1 cellular context compared by ENCODE assay signal in genomic region chr1:25620701-25621350, GRCh38.
TF ChIP-seq lines count a peak whose summit lies in the region.

No MANE protein-coding gene starts in this region.

TF ChIP-seq in HEK293, 187 proteins besides CTCF, POLR2A, EP300 and RAD21:
- TF ChIP-seq, protein P1, sequence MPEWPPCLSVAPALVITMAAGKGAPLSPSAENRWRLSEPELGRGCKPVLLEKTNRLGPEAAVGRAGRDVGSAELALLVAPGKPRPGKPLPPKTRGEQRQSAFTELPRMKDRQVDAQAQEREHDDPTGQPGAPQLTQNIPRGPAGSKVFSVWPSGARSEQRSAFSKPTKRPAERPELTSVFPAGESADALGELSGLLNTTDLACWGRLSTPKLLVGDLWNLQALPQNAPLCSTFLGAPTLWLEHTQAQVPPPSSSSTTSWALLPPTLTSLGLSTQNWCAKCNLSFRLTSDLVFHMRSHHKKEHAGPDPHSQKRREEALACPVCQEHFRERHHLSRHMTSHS (tag by site-specific recombination; IDR thresholded peaks at IDR 0.05): no peak
- TF ChIP-seq ZNF292 (tag by site-specific recombination; IDR thresholded peaks at IDR 0.05; ENCODE audit: borderline replicate concordance, low read depth): no peak
- peak; percentile 82 for TF ChIP-seq ZNF449 (tag by site-specific recombination; IDR thresholded peaks at IDR 0.05)
- TF ChIP-seq, protein P2, sequence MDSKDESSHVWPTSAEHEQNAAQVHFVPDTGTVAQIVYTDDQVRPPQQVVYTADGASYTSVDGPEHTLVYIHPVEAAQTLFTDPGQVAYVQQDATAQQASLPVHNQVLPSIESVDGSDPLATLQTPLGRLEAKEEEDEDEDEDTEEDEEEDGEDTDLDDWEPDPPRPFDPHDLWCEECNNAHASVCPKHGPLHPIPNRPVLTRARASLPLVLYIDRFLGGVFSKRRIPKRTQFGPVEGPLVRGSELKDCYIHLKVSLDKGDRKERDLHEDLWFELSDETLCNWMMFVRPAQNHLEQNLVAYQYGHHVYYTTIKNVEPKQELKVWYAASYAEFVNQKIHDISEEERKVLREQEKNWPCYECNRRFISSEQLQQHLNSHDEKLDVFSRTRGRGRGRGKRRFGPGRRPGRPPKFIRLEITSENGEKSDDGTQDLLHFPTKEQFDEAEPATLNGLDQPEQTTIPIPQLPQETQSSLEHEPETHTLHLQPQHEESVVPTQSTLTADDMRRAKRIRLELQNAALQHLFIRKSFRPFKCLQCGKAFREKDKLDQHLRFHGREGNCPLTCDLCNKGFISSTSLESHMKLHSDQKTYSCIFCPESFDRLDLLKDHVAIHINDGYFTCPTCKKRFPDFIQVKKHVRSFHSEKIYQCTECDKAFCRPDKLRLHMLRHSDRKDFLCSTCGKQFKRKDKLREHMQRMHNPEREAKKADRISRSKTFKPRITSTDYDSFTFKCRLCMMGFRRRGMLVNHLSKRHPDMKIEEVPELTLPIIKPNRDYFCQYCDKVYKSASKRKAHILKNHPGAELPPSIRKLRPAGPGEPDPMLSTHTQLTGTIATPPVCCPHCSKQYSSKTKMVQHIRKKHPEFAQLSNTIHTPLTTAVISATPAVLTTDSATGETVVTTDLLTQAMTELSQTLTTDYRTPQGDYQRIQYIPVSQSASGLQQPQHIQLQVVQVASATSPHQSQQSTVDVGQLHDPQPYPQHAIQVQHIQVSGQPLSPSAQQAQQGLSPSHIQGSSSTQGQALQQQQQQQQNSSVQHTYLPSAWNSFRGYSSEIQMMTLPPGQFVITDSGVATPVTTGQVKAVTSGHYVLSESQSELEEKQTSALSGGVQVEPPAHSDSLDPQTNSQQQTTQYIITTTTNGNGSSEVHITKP (tag by site-specific recombination; IDR thresholded peaks at IDR 0.05): peak; percentile 77
- TF ChIP-seq PRDM1 (tag by site-specific recombination; IDR thresholded peaks at IDR 0.05): peak; percentile 43; the same call in 1 of the 2 replicates
